ENCODE assay signal across 11 cellular contexts in the genomic region with DNA sequence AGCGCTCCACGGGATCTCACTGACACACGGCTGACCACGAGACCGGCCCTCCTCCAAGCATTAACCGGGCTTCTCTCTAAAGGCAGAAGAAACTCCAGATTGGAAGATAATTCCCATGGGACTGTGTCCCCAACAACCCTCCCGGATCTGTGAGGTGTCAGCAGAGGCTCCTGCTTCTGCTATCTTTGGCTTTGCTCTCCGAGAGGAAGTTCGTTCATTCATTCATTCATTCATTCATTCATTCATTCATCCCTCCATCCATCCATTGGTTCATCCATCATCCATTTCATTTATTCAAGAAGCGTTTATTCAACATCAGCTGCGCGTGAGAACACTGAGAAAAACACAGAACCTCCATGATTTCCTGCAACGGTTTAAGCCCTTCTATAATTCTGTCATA.
"Had no signal": no experiment of that assay in that cellular context is flagged by ENCODE, and none has a peak within 500 bp of the region (broad histone marks: within the 10 kb centered on the region; RNA-seq: fewer than 3 reads in every experiment).

No MANE protein-coding gene starts in this region.

- H3K27ac ChIP-seq: GM23248 had no signal

- H3K4me1 ChIP-seq: HAP-1 had no signal

- ATAC-seq: GM23338, HCT116 had no signal

- DNase-seq: GM23248, GOT3, H7, H9, HCEC 1CT, HFFc6 had no signal

- H3K9ac ChIP-seq: GM23248 had no signal

- H3K36me3 ChIP-seq: HAP-1 had no signal

- H3K9me3 ChIP-seq: HAP-1 had no signal

- FAIRE-seq: H1, H54 had no signal

- H3K4me2 ChIP-seq: GM23338 had no signal

- H3K4me3 ChIP-seq: GM23248, GM23338, HAP-1 had no signal

- H2AFZ ChIP-seq: GM23248, GM23338 had no signal
